ENCODE assay signal across 8 cellular contexts in genomic region chr11:62444271-62444833, GRCh38. TPM values are rescaled to one million over a fixed set of nuclear protein-coding genes. Genes with fewer than 3 reads are reported as not detected.
DNase-seq lines count a peak whose midpoint lies in the region; ATAC-seq and TF ChIP-seq lines count a peak whose summit lies in the region.

No MANE protein-coding gene starts in this region.

- no peaks in the 10 kb centered on the region for H3K27me3 ChIP-seq in adrenal gland
- H3K27me3 ChIP-seq in right cardiac atrium (ENCODE audit: control insufficient read depth, insufficient read depth) = no peaks in the 10 kb centered on the region

- intact Hi-C loops in adrenal gland (cut with DNase I) (no loop called here), right cardiac atrium (cut with DNase I) (no loop called here)

- no peak for TF ChIP-seq CTCF in adrenal gland (IDR thresholded peaks at IDR 0.05)

- DNase-seq in NCI-H2196 (lab: John Stamatoyannopoulos, UW; ENCODE audit: unreplicated experiment) (peak; percentile 53), NCI-H2196 treated with DMSO at 0.1 percent for 48 hours (lab: John Stamatoyannopoulos, UW; ENCODE audit: unreplicated experiment) (no peak), SIG-M5 (lab: John Stamatoyannopoulos, UW) (peak; percentile 18), adrenal gland (peak; percentile 31 to 77 (median 45)), right cardiac atrium (peak; percentile 78 to 93 (median 92)), renal cortical epithelial cell (ENCODE audit: low read depth) (peak; percentile 49)

- H3K36me3 ChIP-seq in adrenal gland (replicated peaks in 1 of 2) = no peaks in the 10 kb centered on the region

- no peaks in the 10 kb centered on the region for H3K9me3 ChIP-seq in adrenal gland (replicated peaks in 1 of 3)
- no peaks in the 10 kb centered on the region for H3K9me3 ChIP-seq in right cardiac atrium (ENCODE audit: control insufficient read depth, low read length)

- H3K4me1 ChIP-seq in adrenal gland (replicated peaks in 1 of 2) = peaks cover 0 to 22% of the 10 kb centered on the region in 2 donors
- H3K4me1 ChIP-seq in right cardiac atrium (ENCODE audit: control insufficient read depth, insufficient read depth, low read length) = peaks cover 10% of the 10 kb centered on the region

- H3K27ac ChIP-seq in adrenal gland (peak overlapping the region; percentile 18 to 94 (median 68)), right cardiac atrium (ENCODE audit: low read length) (peak overlapping the region; percentile 86)

- peak; percentile 73 to 78 for ATAC-seq in right cardiac atrium
- no peak for ATAC-seq in HG02763 (IDR thresholded peaks at IDR 0.05; ENCODE audit: unreplicated experiment)
- ATAC-seq in HG03432 (IDR thresholded peaks at IDR 0.05; ENCODE audit: unreplicated experiment) = no peak

- WGBS in adrenal gland, 4 donors = 22 to 59% (median 34%) methylated on average over 20 to 23 of the region's 23 CpGs
- WGBS in right cardiac atrium = 6% methylated on average over 23 of the region's 23 CpGs

- no peak for TF ChIP-seq POLR2A in adrenal gland (IDR thresholded peaks at IDR 0.05)

- H3K4me3 ChIP-seq in adrenal gland = peak overlapping the region in 1 of 4 donors; percentile 49
- H3K4me3 ChIP-seq in right cardiac atrium (ENCODE audit: low read length) = peak overlapping the region; percentile 32

RNA-seq across cellular contexts. Expression of gene SCGB1A1, which starts 25.5 kb away (rescaled TPM):
- total RNA-seq in adrenal gland (1 to 10 TPM in 2 of 8 donors, not detected in 6; 1.7 to 3.1 TPM), right cardiac atrium (not detected), renal cortical epithelial cell (not detected in 2 replicates)
- polyA plus RNA-seq in adrenal gland (1 to 10 TPM in 1 of 3 donors, not detected in 2; 1.5 TPM), right cardiac atrium (not detected)

Comparison
In these comparisons a context has a peak if more than half of its experiments do, and no peak if none do; other contexts are left out.
1. ATAC-seq: peak in right cardiac atrium (2 of 2); none in HG02763 (single experiment) and HG03432 (single experiment).